8 cellular contexts compared by ENCODE assay signal in genomic region chr22:49918911-49919881, GRCh38. TPM values are rescaled to one million over a fixed set of nuclear protein-coding genes. Genes with fewer than 3 reads are reported as not detected.
A peak's percentile ranks its signal among the peaks of the same experiment; 100 is the strongest.
DNase-seq lines count a peak whose midpoint lies in the region; ATAC-seq and TF ChIP-seq lines count a peak whose summit lies in the region.

No MANE protein-coding gene starts in this region.

- no peak for ATAC-seq in GM23338
- no peak for ATAC-seq in T-cell (replicated peaks in 1 of 4)
- no peak for ATAC-seq in HG03108 (IDR thresholded peaks at IDR 0.05; ENCODE audit: unreplicated experiment)

- CTCF ChIA-PET in T-cell (lab: Charles Lee), result no interaction called here

- H3K9me2 ChIP-seq in GM23338 (ENCODE audit: insufficient read depth), result no peaks in the 10 kb centered on the region

- H3K27me3 Mint-ChIP-seq in GM23338 (ENCODE audit: insufficient read depth, low read depth, poor library complexity) (peaks cover 9% of the 10 kb centered on the region), T-cell (no peaks in the 10 kb centered on the region)

- H3K27ac ChIP-seq in GM23338 (ENCODE audit: low read depth) (no peak overlapping the region), right atrium auricular region (peak overlapping the region; percentile 96), skin epidermis (peak overlapping the region; percentile 74 to 96 (median 92))

- no peak for DNase-seq in GM23338 (ENCODE audit: low spot score)
- no peak for DNase-seq in T-cell
- DNase-seq in right atrium auricular region (ENCODE audit: low spot score), result no peak
- DNase-seq in effector CD8-positive, alpha-beta T cell (lab: John Stamatoyannopoulos, UW), result no peak
- no peak for DNase-seq in HuH-7.5 (ENCODE audit: low spot score)
- no peak for DNase-seq in foreskin melanocyte

- no peak overlapping the region for H3K27ac Mint-ChIP-seq in GM23338
- peak overlapping the region in 1 of 2 donors; percentile 58 for H3K27ac Mint-ChIP-seq in T-cell

- H3K36me3 ChIP-seq in GM23338 (ENCODE audit: insufficient read depth) (no peaks in the 10 kb centered on the region), right atrium auricular region (peaks cover 19% of the 10 kb centered on the region)

- TF ChIP-seq CTCF in GM23338 (conservative IDR thresholded peaks at IDR 0.05; ENCODE audit: low read depth in 2 of 2) (no peak), right atrium auricular region (IDR thresholded peaks at IDR 0.05) (no peak)

- H4K20me1 ChIP-seq in GM23338 (replicated peaks; ENCODE audit: insufficient read depth), result no peaks in the 10 kb centered on the region; the same call in 1 of the 2 replicates

- H3K36me3 Mint-ChIP-seq in GM23338 (ENCODE audit: low read depth) (peaks cover 2% of the 10 kb centered on the region; the same call in 2 of the 3 replicates), T-cell (peaks cover 9% of the 10 kb centered on the region)

- H3K4me1 ChIP-seq in GM23338 (ENCODE audit: insufficient read depth) (no peaks in the 10 kb centered on the region; the same call in 1 of the 2 replicates), right atrium auricular region (peaks cover 0 to 23% of the 10 kb centered on the region in 2 donors)

- H3K9me3 ChIP-seq in right atrium auricular region, result no peaks in the 10 kb centered on the region

- H3K4me3 Mint-ChIP-seq in GM23338 (peak overlapping the region; percentile 64), T-cell (peak overlapping the region; percentile 75 to 85 (median 80))

- H3K4me2 ChIP-seq in GM23338, result peak overlapping the region; percentile 86

- no peak overlapping the region for H2AFZ ChIP-seq in GM23338

- peak overlapping the region; percentile 87 for H3K4me3 ChIP-seq in GM23338
- peak overlapping the region; percentile 68 to 81 for H3K4me3 ChIP-seq in right atrium auricular region
- peak overlapping the region; percentile 56 to 93 (median 86) for H3K4me3 ChIP-seq in skin epidermis

- peaks cover 6% of the 10 kb centered on the region; the same call in 1 of the 2 replicates for H3F3A ChIP-seq in GM23338 (replicated peaks; ENCODE audit: low read depth)

- H3K4me1 Mint-ChIP-seq in GM23338 (peaks cover 6% of the 10 kb centered on the region), T-cell (peaks cover 12 to 47% (median 23%) of the 10 kb centered on the region in 3 donors)

- H3K79me2 ChIP-seq in GM23338 (replicated peaks; ENCODE audit: insufficient read depth), result peaks cover 17% of the 10 kb centered on the region

- H3K27me3 ChIP-seq in GM23338 (ENCODE audit: insufficient read depth) (no peaks in the 10 kb centered on the region), right atrium auricular region (no peaks in the 10 kb centered on the region)

- H3K9me3 Mint-ChIP-seq in GM23338 (no peaks in the 10 kb centered on the region), T-cell (no peaks in the 10 kb centered on the region)

- POLR2A ChIA-PET in T-cell (lab: Charles Lee), result no interaction called here

TF ChIP-seq in GM23338, 12 proteins besides CTCF, POLR2A, EP300 and RAD21 (continues in another document):
- TF ChIP-seq, protein P1, sequence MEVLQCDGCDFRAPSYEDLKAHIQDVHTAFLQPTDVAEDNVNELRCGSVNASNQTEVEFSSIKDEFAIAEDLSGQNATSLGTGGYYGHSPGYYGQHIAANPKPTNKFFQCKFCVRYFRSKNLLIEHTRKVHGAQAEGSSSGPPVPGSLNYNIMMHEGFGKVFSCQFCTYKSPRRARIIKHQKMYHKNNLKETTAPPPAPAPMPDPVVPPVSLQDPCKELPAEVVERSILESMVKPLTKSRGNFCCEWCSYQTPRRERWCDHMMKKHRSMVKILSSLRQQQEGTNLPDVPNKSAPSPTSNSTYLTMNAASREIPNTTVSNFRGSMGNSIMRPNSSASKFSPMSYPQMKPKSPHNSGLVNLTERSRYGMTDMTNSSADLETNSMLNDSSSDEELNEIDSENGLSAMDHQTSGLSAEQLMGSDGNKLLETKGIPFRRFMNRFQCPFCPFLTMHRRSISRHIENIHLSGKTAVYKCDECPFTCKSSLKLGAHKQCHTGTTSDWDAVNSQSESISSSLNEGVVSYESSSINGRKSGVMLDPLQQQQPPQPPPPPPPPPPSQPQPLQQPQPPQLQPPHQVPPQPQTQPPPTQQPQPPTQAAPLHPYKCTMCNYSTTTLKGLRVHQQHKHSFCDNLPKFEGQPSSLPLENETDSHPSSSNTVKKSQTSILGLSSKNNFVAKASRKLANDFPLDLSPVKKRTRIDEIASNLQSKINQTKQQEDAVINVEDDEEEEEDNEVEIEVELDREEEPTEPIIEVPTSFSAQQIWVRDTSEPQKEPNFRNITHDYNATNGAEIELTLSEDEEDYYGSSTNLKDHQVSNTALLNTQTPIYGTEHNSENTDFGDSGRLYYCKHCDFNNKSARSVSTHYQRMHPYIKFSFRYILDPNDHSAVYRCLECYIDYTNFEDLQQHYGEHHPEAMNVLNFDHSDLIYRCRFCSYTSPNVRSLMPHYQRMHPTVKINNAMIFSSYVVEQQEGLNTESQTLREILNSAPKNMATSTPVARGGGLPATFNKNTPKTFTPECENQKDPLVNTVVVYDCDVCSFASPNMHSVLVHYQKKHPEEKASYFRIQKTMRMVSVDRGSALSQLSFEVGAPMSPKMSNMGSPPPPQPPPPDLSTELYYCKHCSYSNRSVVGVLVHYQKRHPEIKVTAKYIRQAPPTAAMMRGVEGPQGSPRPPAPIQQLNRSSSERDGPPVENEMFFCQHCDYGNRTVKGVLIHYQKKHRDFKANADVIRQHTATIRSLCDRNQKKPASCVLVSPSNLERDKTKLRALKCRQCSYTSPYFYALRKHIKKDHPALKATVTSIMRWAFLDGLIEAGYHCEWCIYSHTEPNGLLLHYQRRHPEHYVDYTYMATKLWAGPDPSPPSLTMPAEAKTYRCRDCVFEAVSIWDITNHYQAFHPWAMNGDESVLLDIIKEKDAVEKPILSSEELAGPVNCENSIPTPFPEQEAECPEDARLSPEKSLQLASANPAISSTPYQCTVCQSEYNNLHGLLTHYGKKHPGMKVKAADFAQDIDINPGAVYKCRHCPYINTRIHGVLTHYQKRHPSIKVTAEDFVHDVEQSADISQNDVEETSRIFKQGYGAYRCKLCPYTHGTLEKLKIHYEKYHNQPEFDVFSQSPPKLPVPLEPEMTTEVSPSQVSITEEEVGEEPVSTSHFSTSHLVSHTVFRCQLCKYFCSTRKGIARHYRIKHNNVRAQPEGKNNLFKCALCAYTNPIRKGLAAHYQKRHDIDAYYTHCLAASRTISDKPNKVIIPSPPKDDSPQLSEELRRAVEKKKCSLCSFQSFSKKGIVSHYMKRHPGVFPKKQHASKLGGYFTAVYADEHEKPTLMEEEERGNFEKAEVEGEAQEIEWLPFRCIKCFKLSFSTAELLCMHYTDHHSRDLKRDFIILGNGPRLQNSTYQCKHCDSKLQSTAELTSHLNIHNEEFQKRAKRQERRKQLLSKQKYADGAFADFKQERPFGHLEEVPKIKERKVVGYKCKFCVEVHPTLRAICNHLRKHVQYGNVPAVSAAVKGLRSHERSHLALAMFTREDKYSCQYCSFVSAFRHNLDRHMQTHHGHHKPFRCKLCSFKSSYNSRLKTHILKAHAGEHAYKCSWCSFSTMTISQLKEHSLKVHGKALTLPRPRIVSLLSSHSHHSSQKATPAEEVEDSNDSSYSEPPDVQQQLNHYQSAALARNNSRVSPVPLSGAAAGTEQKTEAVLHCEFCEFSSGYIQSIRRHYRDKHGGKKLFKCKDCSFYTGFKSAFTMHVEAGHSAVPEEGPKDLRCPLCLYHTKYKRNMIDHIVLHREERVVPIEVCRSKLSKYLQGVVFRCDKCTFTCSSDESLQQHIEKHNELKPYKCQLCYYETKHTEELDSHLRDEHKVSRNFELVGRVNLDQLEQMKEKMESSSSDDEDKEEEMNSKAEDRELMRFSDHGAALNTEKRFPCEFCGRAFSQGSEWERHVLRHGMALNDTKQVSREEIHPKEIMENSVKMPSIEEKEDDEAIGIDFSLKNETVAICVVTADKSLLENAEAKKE (CRISPR knock-in tag; IDR thresholded peaks at IDR 0.05), result no peak
- no peak for TF ChIP-seq POLR2AphosphoS5 (IDR thresholded peaks at IDR 0.05; ENCODE audit: low read depth)
- TF ChIP-seq ZNF114 (CRISPR knock-in tag; IDR thresholded peaks at IDR 0.05), result no peak
- no peak for TF ChIP-seq CREB1 (CRISPR knock-in tag; IDR thresholded peaks at IDR 0.05; ENCODE audit: low read depth)
- no peak for TF ChIP-seq STAT1 (IDR thresholded peaks at IDR 0.05; ENCODE audit: unreplicated experiment)
- TF ChIP-seq ZNF331 (CRISPR knock-in tag; IDR thresholded peaks at IDR 0.05; ENCODE audit: low read depth), result no peak

RNA-seq across cellular contexts. Expression of gene CRELD2, which starts 0.8 kb away (rescaled TPM):
- total RNA-seq in GM23338 (2014; rRNA removed; shearing (Covaris generic)), result 34.4 and 35.7 TPM in 2 replicates
- polyA plus RNA-seq in GM23338 (2016; fragmentation: Nextera tagmentation; extraction: Ambion mirVana), result 47.7 and 49.4 TPM in 2 replicates
- total RNA-seq in T-cell, result 10 to 100 TPM; 28.2 to 42.7 (median 39.6) TPM
- total RNA-seq in right atrium auricular region, result 10 to 100 TPM; 16.1 to 28.5 TPM

RNA-seq across cellular contexts. Expression of gene ALG12, which starts 1.0 kb away (rescaled TPM):
- total RNA-seq in GM23338 (2014; rRNA removed; shearing (Covaris generic)), result 23.3 and 26.9 TPM in 2 replicates
- 18.7 and 21.8 TPM in 2 replicates for polyA plus RNA-seq in GM23338 (2016; fragmentation: Nextera tagmentation; extraction: Ambion mirVana)
- total RNA-seq in T-cell, result 10 to 100 TPM; 15.7 to 22.1 (median 15.9) TPM
- total RNA-seq in right atrium auricular region, result 10 to 100 TPM; 19.7 to 19.8 TPM

RNA-seq across cellular contexts. Expression of gene PIM3, which starts 41.4 kb away (rescaled TPM):
- total RNA-seq in GM23338 (2014; rRNA removed; shearing (Covaris generic)), result 30.6 and 37.3 TPM in 2 replicates
- polyA plus RNA-seq in GM23338 (2016; fragmentation: Nextera tagmentation; extraction: Ambion mirVana), result 17.7 and 18.8 TPM in 2 replicates
- total RNA-seq in T-cell (100 to 1,000 TPM in 2 of 5 donors, 10 to 100 TPM in 3; 61.5 to 167 (median 65.0) TPM), right atrium auricular region (10 to 100 TPM; 64.5 to 66.9 TPM)
